12 cellular contexts compared by ENCODE assay signal in the genomic region with DNA sequence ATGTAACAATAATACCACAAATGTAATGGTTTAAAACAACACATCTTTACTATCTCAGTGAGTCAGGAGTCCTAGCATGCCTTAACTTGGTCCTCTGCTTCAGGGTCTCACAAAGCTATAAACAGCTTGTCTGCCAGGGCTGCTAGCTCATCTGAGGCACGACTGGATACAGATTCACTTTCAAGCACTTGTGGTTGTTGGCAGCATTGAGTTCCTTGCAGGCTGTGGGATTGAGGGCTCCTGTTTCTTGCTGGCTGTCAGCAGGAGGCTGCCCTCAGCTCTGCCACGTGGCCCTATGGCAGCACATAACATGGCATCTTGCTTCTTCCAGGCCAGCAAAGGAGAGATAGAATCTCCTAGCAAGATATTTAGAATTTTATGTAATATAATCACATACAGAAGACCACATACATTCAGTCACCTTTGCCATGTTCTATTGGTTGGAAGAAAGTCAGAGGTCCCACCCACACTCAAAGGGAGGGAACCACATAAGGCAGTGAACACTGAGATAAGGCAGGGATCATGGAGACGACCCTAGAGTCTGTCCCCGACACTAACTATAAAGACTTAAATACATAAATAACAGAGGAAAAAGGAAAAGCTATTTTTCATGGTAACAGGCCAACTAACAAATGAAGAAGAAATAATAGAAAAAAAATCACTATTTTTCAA. TPM values are rescaled to one million over a fixed set of nuclear protein-coding genes. Genes with fewer than 3 reads are reported as not detected.
A peak's percentile ranks its signal among the peaks of the same experiment; 100 is the strongest.
DNase-seq lines count a peak whose midpoint lies in the region; ATAC-seq and TF ChIP-seq lines count a peak whose summit lies in the region.
"Had no signal": no experiment of that assay in that cellular context is flagged by ENCODE, and none has a peak within 500 bp of the region (broad histone marks: within the 10 kb centered on the region; RNA-seq: fewer than 3 reads in every experiment).

No MANE protein-coding gene starts in this region.

- no peaks in the 10 kb centered on the region for H3K9me3 ChIP-seq in PC-3 (ENCODE audit: low read length)
- H3K9me3 ChIP-seq in gastrocnemius medialis: no peaks in the 10 kb centered on the region
- H3K9me3 ChIP-seq in esophagus squamous epithelium: no peaks in the 10 kb centered on the region

- BruUV-seq in PC-3 (replicated peaks; lab: Mats Ljungman, UMichigan): no TSS peak

- ATAC-seq in PC-3 (0 out of 2 replicates have a peak, but pooled peaks have one; percentile 20), gastrocnemius medialis (peak; percentile 91 to 96)
- ATAC-seq: natural killer cell had no signal

- peaks cover 2% of the 10 kb centered on the region for H3K4me1 Mint-ChIP-seq in activated T-helper 2 cell treated with anti-CD3 and anti-CD28 coated beads, Interferon-gamma antibody, Interleukin-2, Interleukin-4, amounts not matched to agents 10 μg/mL and 5 μg/mL and 100 μg/mL, durations not matched to agents 14 hours and 24 hours and 36 hours (ENCODE audit: low read depth)

- CTCF ChIA-PET in PC-3 (lab: Charles Lee): no interaction called here

- DNase-seq in NCI-H2171 treated with DMSO at 0.1 percent for 48 hours (lab: John Stamatoyannopoulos, UW) (peak; percentile 31), NCI-H2171 (lab: John Stamatoyannopoulos, UW) (no peak), PC-3 (no peak), epithelial cell of prostate (ENCODE audit: low read depth, low spot score) (peak; percentile 56), gastrocnemius medialis (peak; percentile 85 to 86), GF-D8 (lab: John Stamatoyannopoulos, UW) (no peak), esophagus squamous epithelium (lab: John Stamatoyannopoulos, UW) (no peak)
- DNase-seq in activated T-helper 2 cell treated with anti-CD3 and anti-CD28 coated beads, Interferon-gamma antibody, Interleukin-2, Interleukin-4, amounts not matched to agents 10 μg/mL and 5 μg/mL and 100 μg/mL, durations not matched to agents 14 hours and 24 hours and 36 hours (ENCODE audit: low spot score): no peak
- DNase-seq: activated T-cell treated with anti-CD3 and anti-CD28 coated beads for 4 hours; natural killer cell; stimulated activated CD4-positive, alpha-beta T cell treated with anti-CD3 and anti-CD28 coated beads, Interleukin-4, amount 100 ng/mL, for 4 hours had no signal

- H3K9ac ChIP-seq in PC-3 (ENCODE audit: low read length): no peak overlapping the region

- intact Hi-C loops in PC-3 (cut with micrococcal nuclease) (no loop called here), gastrocnemius medialis (cut with DNase I; ENCODE audit: low total_unique reads) (loop anchor here (2.0 kb wide), 1 partner anchor 23 kb away; no protein-coding TSS in a partner anchor), esophagus squamous epithelium (cut with DNase I) (no loop called here)
- intact Hi-C loops in activated T-helper 2 cell treated with anti-CD3 and anti-CD28 coated beads, Interferon-gamma antibody, Interleukin-2, Interleukin-4, amounts not matched to agents 10 μg/mL and 5 μg/mL and 100 μg/mL, durations not matched to agents 14 hours and 24 hours and 36 hours (cut with micrococcal nuclease): no loop called here

- H3K27me3 Mint-ChIP-seq in activated T-helper 2 cell treated with anti-CD3 and anti-CD28 coated beads, Interferon-gamma antibody, Interleukin-2, Interleukin-4, amounts not matched to agents 10 μg/mL and 5 μg/mL and 100 μg/mL, durations not matched to agents 14 hours and 24 hours and 36 hours (ENCODE audit: low read depth): no peaks in the 10 kb centered on the region
- H3K27me3 Mint-ChIP-seq: dendritic cell treated with granulocyte-macrophage colony-stimulating factor and Interleukin-4, amounts not matched to agents 40 ng/mL and 50 ng/mL, for 4 days had no signal

- no peaks in the 10 kb centered on the region for H3K9me2 ChIP-seq in PC-3 (replicated peaks; ENCODE audit: low read length)

- in situ Hi-C loops in gastrocnemius medialis (cut with MboI; ENCODE audit: low sequenced_read_pairs in 4 of 4): no loop called here

- no peaks in the 10 kb centered on the region for H3K79me2 ChIP-seq in PC-3 (ENCODE audit: low read length)

- H3K27me3 ChIP-seq in PC-3 (ENCODE audit: low read length) (no peaks in the 10 kb centered on the region), gastrocnemius medialis (no peaks in the 10 kb centered on the region), esophagus squamous epithelium (no peaks in the 10 kb centered on the region)

- TF ChIP-seq POLR2A in gastrocnemius medialis (IDR thresholded peaks at IDR 0.05) (no peak), esophagus squamous epithelium (IDR thresholded peaks at IDR 0.05) (no peak)

- H3K27ac ChIP-seq in PC-3 (ENCODE audit: low read length): no peak overlapping the region
- H3K27ac ChIP-seq in epithelial cell of prostate: no peak overlapping the region
- peak overlapping the region; percentile 74 to 81 (median 76) for H3K27ac ChIP-seq in gastrocnemius medialis
- no peak overlapping the region for H3K27ac ChIP-seq in esophagus squamous epithelium

- no peaks in the 10 kb centered on the region for H3K36me3 ChIP-seq in PC-3 (ENCODE audit: low read depth, low read length)
- no peaks in the 10 kb centered on the region for H3K36me3 ChIP-seq in gastrocnemius medialis
- no peaks in the 10 kb centered on the region for H3K36me3 ChIP-seq in esophagus squamous epithelium

- 44% methylated on average over 4 of the region's 4 CpGs for WGBS in esophagus squamous epithelium, 2 donors

- H3F3A ChIP-seq in PC-3 (ENCODE audit: low read length, unreplicated experiment): no peaks in the 10 kb centered on the region

- H3K36me3 Mint-ChIP-seq in activated T-helper 2 cell treated with anti-CD3 and anti-CD28 coated beads, Interferon-gamma antibody, Interleukin-2, Interleukin-4, amounts not matched to agents 10 μg/mL and 5 μg/mL and 100 μg/mL, durations not matched to agents 14 hours and 24 hours and 36 hours (ENCODE audit: low read depth): no peaks in the 10 kb centered on the region
- H3K36me3 Mint-ChIP-seq: natural killer cell had no signal

- POLR2A ChIA-PET in PC-3 (lab: Charles Lee; ENCODE audit: unreplicated experiment): no interaction called here

- TF ChIP-seq CTCF in PC-3 (conservative IDR thresholded peaks at IDR 0.05; ENCODE audit: low read depth, low read length) (no peak), gastrocnemius medialis (IDR thresholded peaks at IDR 0.05 in 4 of 5, conservative IDR thresholded peaks at IDR 0.05 in 1 of 5) (no peak), esophagus squamous epithelium (IDR thresholded peaks at IDR 0.05) (no peak)

- H3K4me3 ChIP-seq in PC-3 (ENCODE audit: low read length) (no peak overlapping the region), gastrocnemius medialis (no peak overlapping the region), esophagus squamous epithelium (no peak overlapping the region)

- 0 out of 2 replicates have a peak overlapping the region, but pooled peaks have one; percentile 19 for H2AFZ ChIP-seq in PC-3 (ENCODE audit: low read length)

- H3K4me1 ChIP-seq in PC-3 (ENCODE audit: insufficient read depth, low read length): no peaks in the 10 kb centered on the region
- H3K4me1 ChIP-seq in gastrocnemius medialis: peaks cover 5 to 23% of the 10 kb centered on the region in 2 donors
- no peaks in the 10 kb centered on the region for H3K4me1 ChIP-seq in esophagus squamous epithelium

- H3K27ac Mint-ChIP-seq in activated T-helper 2 cell treated with anti-CD3 and anti-CD28 coated beads, Interferon-gamma antibody, Interleukin-2, Interleukin-4, amounts not matched to agents 10 μg/mL and 5 μg/mL and 100 μg/mL, durations not matched to agents 14 hours and 24 hours and 36 hours: no peak overlapping the region
- H3K27ac Mint-ChIP-seq: dendritic cell treated with granulocyte-macrophage colony-stimulating factor and Interleukin-4, amounts not matched to agents 40 ng/mL and 50 ng/mL, for 4 days; natural killer cell had no signal

- no peaks in the 10 kb centered on the region for H4K20me1 ChIP-seq in PC-3 (ENCODE audit: low read length)

- no peak overlapping the region for H3K4me3 Mint-ChIP-seq in activated T-helper 2 cell treated with anti-CD3 and anti-CD28 coated beads, Interferon-gamma antibody, Interleukin-2, Interleukin-4, amounts not matched to agents 10 μg/mL and 5 μg/mL and 100 μg/mL, durations not matched to agents 14 hours and 24 hours and 36 hours (ENCODE audit: low read depth)
- H3K4me3 Mint-ChIP-seq: dendritic cell treated with granulocyte-macrophage colony-stimulating factor and Interleukin-4, amounts not matched to agents 40 ng/mL and 50 ng/mL, for 4 days; natural killer cell had no signal

- H3K9me3 Mint-ChIP-seq in activated T-helper 2 cell treated with anti-CD3 and anti-CD28 coated beads, Interferon-gamma antibody, Interleukin-2, Interleukin-4, amounts not matched to agents 10 μg/mL and 5 μg/mL and 100 μg/mL, durations not matched to agents 14 hours and 24 hours and 36 hours: no peaks in the 10 kb centered on the region
- H3K9me3 Mint-ChIP-seq: dendritic cell treated with granulocyte-macrophage colony-stimulating factor and Interleukin-4, amounts not matched to agents 40 ng/mL and 50 ng/mL, for 4 days; natural killer cell had no signal

- H3K4me2 ChIP-seq in PC-3 (ENCODE audit: low read length): no peak overlapping the region

RNA-seq across cellular contexts. Expression of gene IPP, which starts 18.9 kb away (rescaled TPM):
- total RNA-seq in PC-3 (2014; rRNA removed) (6.6 and 8.8 TPM in 2 replicates), gastrocnemius medialis (10 to 100 TPM in 1 of 4 donors, 1 to 10 TPM in 3; 5.6 to 11.7 (median 7.1) TPM), esophagus squamous epithelium (1 to 10 TPM; 6.4 to 8.4 (median 7.4) TPM)
- 14.7 and 15.6 TPM in 2 replicates for total RNA-seq in activated T-helper 2 cell treated with anti-CD3 and anti-CD28 coated beads, Interferon-gamma antibody, Interleukin-2, Interleukin-4, amounts not matched to agents 10 μg/mL and 5 μg/mL and 100 μg/mL, durations not matched to agents 14 hours and 24 hours and 36 hours

RNA-seq across cellular contexts. Expression of gene MAST2, which starts 34.0 kb away (rescaled TPM):
- total RNA-seq in PC-3 (2014; rRNA removed): 29.3 and 33.7 TPM in 2 replicates
- 100 to 1,000 TPM; 110 to 195 (median 162) TPM for total RNA-seq in gastrocnemius medialis
- 33.4 and 38.6 TPM in 2 replicates for total RNA-seq in activated T-helper 2 cell treated with anti-CD3 and anti-CD28 coated beads, Interferon-gamma antibody, Interleukin-2, Interleukin-4, amounts not matched to agents 10 μg/mL and 5 μg/mL and 100 μg/mL, durations not matched to agents 14 hours and 24 hours and 36 hours
- 10 to 100 TPM in 3 of 4 donors, 1 to 10 TPM in 1; 8.3 to 24.8 (median 14.5) TPM for total RNA-seq in esophagus squamous epithelium

Comparison
In these comparisons a context has a peak if more than half of its experiments do, and no peak if none do; other contexts are left out.
1. DNase-seq: peak in NCI-H2171 treated with DMSO at 0.1 percent for 48 hours (single experiment), epithelial cell of prostate (single experiment) and gastrocnemius medialis (2 of 2); none in NCI-H2171 (single experiment), PC-3 (single experiment), activated T-helper 2 cell treated with anti-CD3 and anti-CD28 coated beads, Interferon-gamma antibody, Interleukin-2, Interleukin-4, amounts not matched to agents 10 μg/mL and 5 μg/mL and 100 μg/mL, durations not matched to agents 14 hours and 24 hours and 36 hours (single experiment), GF-D8 (single experiment) and esophagus squamous epithelium (single experiment).
2. H3K27ac ChIP-seq: peak in gastrocnemius medialis (4 of 4); none in PC-3 (single experiment), epithelial cell of prostate (single experiment) and esophagus squamous epithelium (0 of 4).